Comparison of ENCODE assay signal across 10 cellular contexts in the genomic region with DNA sequence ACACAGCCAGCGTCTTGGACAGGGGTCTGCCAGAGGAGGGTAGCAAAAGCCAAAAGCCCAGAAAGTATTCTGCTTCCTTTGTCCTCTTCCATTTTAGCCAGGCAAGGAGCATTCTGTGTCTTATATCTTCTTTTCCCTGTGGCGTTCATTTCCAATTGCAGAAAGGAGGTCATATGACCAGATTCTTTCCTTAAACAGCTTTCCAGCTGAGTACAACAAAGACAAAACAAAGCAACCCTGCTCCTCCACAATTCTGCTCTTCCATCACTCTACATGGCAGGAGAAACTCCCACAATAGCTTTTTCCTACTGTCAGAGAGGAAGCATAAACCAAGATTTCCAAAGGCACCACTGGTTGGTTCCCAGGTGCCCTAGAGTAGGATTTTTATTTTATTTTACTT. TPM values are rescaled to one million over a fixed set of nuclear protein-coding genes. Genes with fewer than 3 reads are reported as not detected.
A peak's percentile ranks its signal among the peaks of the same experiment; 100 is the strongest.
DNase-seq lines count a peak whose midpoint lies in the region; ATAC-seq and TF ChIP-seq lines count a peak whose summit lies in the region.
"Had no signal": no experiment of that assay in that cellular context is flagged by ENCODE, and none has a peak within 500 bp of the region (broad histone marks: within the 10 kb centered on the region; RNA-seq: fewer than 3 reads in every experiment).

No MANE protein-coding gene starts in this region.

- POLR2A ChIA-PET in GM10248 (lab: Yijun Ruan, JAX) = interaction anchor here (1.2 to 1.4 kb wide), 2 partner anchors 30 to 47 kb away, joined by 4 to 6 read pairs; a partner anchor contains a TSS

- H3K79me2 ChIP-seq in neural cell (replicated peaks; ENCODE audit: insufficient read depth, low read length) = peaks cover 3% of the 10 kb centered on the region

- H3K4me1 ChIP-seq in BLaER1 treated with 17β-estradiol and CSF1 and Interleukin-3, amounts not matched to agents 10 nM and 100 nM = peaks cover 37 to 97% (median 81%) of the 10 kb centered on the region in 10 experiments
- H3K4me1 ChIP-seq in RWPE2 (ENCODE audit: insufficient read depth, poor library complexity, severe bottlenecking) = peaks cover 62% of the 10 kb centered on the region

- H4K20me1 ChIP-seq in BLaER1 treated with 17β-estradiol and CSF1 and Interleukin-3, amounts not matched to agents 10 nM and 100 nM = no peaks in the 10 kb centered on the region
- no peaks in the 10 kb centered on the region for H4K20me1 ChIP-seq in neural cell (ENCODE audit: insufficient read depth)

- peak overlapping the region; percentile 87 to 100 (median 97) for H3K27ac ChIP-seq in BLaER1 treated with 17β-estradiol and CSF1 and Interleukin-3, amounts not matched to agents 10 nM and 100 nM
- H3K27ac ChIP-seq in RWPE2 (ENCODE audit: poor library complexity, severe bottlenecking) (peak overlapping the region; percentile 98), epithelial cell of prostate (peak overlapping the region; percentile 98), neural cell (ENCODE audit: low read length) (peak overlapping the region; percentile 57)

- H3K4me3 ChIP-seq in BLaER1 treated with 17β-estradiol and CSF1 and Interleukin-3, amounts not matched to agents 10 nM and 100 nM = peak overlapping the region in 2 of 10 experiments; percentile 11 to 12; a peak in 1 of 20 replicates
- H3K4me3 ChIP-seq in RWPE2 (ENCODE audit: severe bottlenecking) (no peak overlapping the region), neural cell (ENCODE audit: low read length) (no peak overlapping the region)

- no peaks in the 10 kb centered on the region for H3K9me2 ChIP-seq in neural cell (ENCODE audit: insufficient read depth, low read length)

- H3K27me3 ChIP-seq in BLaER1 treated with 17β-estradiol and CSF1 and Interleukin-3, amounts not matched to agents 10 nM and 100 nM = no peaks in the 10 kb centered on the region
- H3K27me3 ChIP-seq in RWPE2 (ENCODE audit: insufficient read depth, poor library complexity, severe bottlenecking) (no peaks in the 10 kb centered on the region), neural cell (ENCODE audit: insufficient read depth, low read depth, low read length) (no peaks in the 10 kb centered on the region)

- CTCF ChIA-PET in GM10248 (lab: Yijun Ruan, JAX) = interaction anchor here (1.1 to 15.3 kb wide), 5 partner anchors 10 to 48 kb away, joined by 3 to 151 read pairs (median 4); no protein-coding TSS in a partner anchor

- DNase-seq in RWPE2 (ENCODE audit: low spot score) (no peak), epithelial cell of prostate (ENCODE audit: low read depth, low spot score) (no peak), AG08395 (ENCODE audit: low spot score) (no peak), GM10248 (ENCODE audit: extremely low spot score) (no peak), cerebellum (ENCODE audit: low spot score) (no peak)
- no peak for DNase-seq in stimulated activated CD4-positive, alpha-beta T cell treated with anti-CD3 and anti-CD28 coated beads, Interleukin-2, amount 100 ng/mL, for 24 hours
- DNase-seq: activated CD4-positive, alpha-beta T cell treated with anti-CD3 and anti-CD28 coated beads, Interleukin-2, amount 10 ng/mL, durations not matched to agents 7 days and 5 days; NCI-H524 treated with DMSO at 0.1 percent for 48 hours had no signal

- TF ChIP-seq EP300 in neural cell (conservative IDR thresholded peaks at IDR 0.05; ENCODE audit: poor library complexity, severe bottlenecking) = no peak

- TF ChIP-seq RAD21 in neural cell (conservative IDR thresholded peaks at IDR 0.05) = no peak

- peaks cover 0 to 29% (median 14%) of the 10 kb centered on the region in 11 experiments; a peak in 11 of 22 replicates for H3K36me3 ChIP-seq in BLaER1 treated with 17β-estradiol and CSF1 and Interleukin-3, amounts not matched to agents 10 nM and 100 nM
- H3K36me3 ChIP-seq in RWPE2 (ENCODE audit: low read depth) = peaks cover 32% of the 10 kb centered on the region
- H3K36me3 ChIP-seq in neural cell (ENCODE audit: insufficient read depth, low read length) = no peaks in the 10 kb centered on the region

- TF ChIP-seq CTCF in RWPE2 (IDR thresholded peaks at IDR 0.05; ENCODE audit: poor library complexity, severe bottlenecking) = no peak
- TF ChIP-seq CTCF in neural cell (IDR thresholded peaks at IDR 0.05; ENCODE audit: poor library complexity, severe bottlenecking) = no peak
- TF ChIP-seq CTCF in GM10248 (IDR thresholded peaks at IDR 0.05; ENCODE audit: control extremely low read depth, extremely low read depth, low read depth, missing control alignments) = no peak

- no peaks in the 10 kb centered on the region for H3K9me3 ChIP-seq in BLaER1 treated with 17β-estradiol and CSF1 and Interleukin-3, amounts not matched to agents 10 nM and 100 nM (replicated peaks in 1 of 11)
- no peaks in the 10 kb centered on the region for H3K9me3 ChIP-seq in RWPE2 (ENCODE audit: severe bottlenecking)
- no peaks in the 10 kb centered on the region for H3K9me3 ChIP-seq in neural cell (ENCODE audit: low read length)

- H2AFZ ChIP-seq in neural cell (ENCODE audit: low read depth, low read length) = no peak overlapping the region

- ATAC-seq in RWPE2 (ENCODE audit: low read depth) = no peak

- no peaks in the 10 kb centered on the region for H3F3A ChIP-seq in neural cell (ENCODE audit: insufficient read depth, low read length, poor library complexity, severe bottlenecking)

- H3K9ac ChIP-seq in BLaER1 treated with 17β-estradiol and CSF1 and Interleukin-3, amounts not matched to agents 10 nM and 100 nM = peak overlapping the region in 9 of 11 experiments; percentile 37 to 96 (median 85); a peak in 15 of 22 replicates
- H3K9ac ChIP-seq in neural cell (ENCODE audit: low read length) = peak overlapping the region; percentile 29

- peak overlapping the region in 8 of 11 experiments; percentile 85 to 96 (median 92); a peak in 15 of 22 replicates for H3K4me2 ChIP-seq in BLaER1 treated with 17β-estradiol and CSF1 and Interleukin-3, amounts not matched to agents 10 nM and 100 nM
- H3K4me2 ChIP-seq in neural cell (ENCODE audit: low read length) = no peak overlapping the region

TF ChIP-seq in neural cell, 6 proteins besides CTCF, POLR2A, EP300 and RAD21:
- no peak for TF ChIP-seq SMC3 (conservative IDR thresholded peaks at IDR 0.05; ENCODE audit: poor library complexity)
- TF ChIP-seq POLR2AphosphoS5 (IDR thresholded peaks at IDR 0.05) = peak; percentile 26
- TF ChIP-seq MXI1 (conservative IDR thresholded peaks at IDR 0.05; ENCODE audit: poor library complexity, severe bottlenecking) = no peak
- TF ChIP-seq, protein P1, sequence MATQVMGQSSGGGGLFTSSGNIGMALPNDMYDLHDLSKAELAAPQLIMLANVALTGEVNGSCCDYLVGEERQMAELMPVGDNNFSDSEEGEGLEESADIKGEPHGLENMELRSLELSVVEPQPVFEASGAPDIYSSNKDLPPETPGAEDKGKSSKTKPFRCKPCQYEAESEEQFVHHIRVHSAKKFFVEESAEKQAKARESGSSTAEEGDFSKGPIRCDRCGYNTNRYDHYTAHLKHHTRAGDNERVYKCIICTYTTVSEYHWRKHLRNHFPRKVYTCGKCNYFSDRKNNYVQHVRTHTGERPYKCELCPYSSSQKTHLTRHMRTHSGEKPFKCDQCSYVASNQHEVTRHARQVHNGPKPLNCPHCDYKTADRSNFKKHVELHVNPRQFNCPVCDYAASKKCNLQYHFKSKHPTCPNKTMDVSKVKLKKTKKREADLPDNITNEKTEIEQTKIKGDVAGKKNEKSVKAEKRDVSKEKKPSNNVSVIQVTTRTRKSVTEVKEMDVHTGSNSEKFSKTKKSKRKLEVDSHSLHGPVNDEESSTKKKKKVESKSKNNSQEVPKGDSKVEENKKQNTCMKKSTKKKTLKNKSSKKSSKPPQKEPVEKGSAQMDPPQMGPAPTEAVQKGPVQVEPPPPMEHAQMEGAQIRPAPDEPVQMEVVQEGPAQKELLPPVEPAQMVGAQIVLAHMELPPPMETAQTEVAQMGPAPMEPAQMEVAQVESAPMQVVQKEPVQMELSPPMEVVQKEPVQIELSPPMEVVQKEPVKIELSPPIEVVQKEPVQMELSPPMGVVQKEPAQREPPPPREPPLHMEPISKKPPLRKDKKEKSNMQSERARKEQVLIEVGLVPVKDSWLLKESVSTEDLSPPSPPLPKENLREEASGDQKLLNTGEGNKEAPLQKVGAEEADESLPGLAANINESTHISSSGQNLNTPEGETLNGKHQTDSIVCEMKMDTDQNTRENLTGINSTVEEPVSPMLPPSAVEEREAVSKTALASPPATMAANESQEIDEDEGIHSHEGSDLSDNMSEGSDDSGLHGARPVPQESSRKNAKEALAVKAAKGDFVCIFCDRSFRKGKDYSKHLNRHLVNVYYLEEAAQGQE (IDR thresholded peaks at IDR 0.05; ENCODE audit: borderline replicate concordance) = peak; percentile 58

RNA-seq across cellular contexts. Expression of a gene that starts 19.7 kb away (rescaled TPM):
- polyA plus RNA-seq in neural cell = 230 and 341 TPM in 2 replicates
- 181 and 184 TPM in 2 replicates for polyA minus RNA-seq in neural cell
- total RNA-seq in cerebellum = 102 TPM

RNA-seq across cellular contexts. Expression of a gene that starts 30.3 kb away (rescaled TPM):
- polyA plus RNA-seq in neural cell = 151 and 171 TPM in 2 replicates
- polyA minus RNA-seq in neural cell = 246 and 252 TPM in 2 replicates
- 86.7 TPM for total RNA-seq in cerebellum
